1 cellular context compared by ENCODE assay signal in genomic region chr13:107365466-107366215, GRCh38.
A peak's percentile ranks its signal among the peaks of the same experiment; 100 is the strongest.
TF ChIP-seq lines count a peak whose summit lies in the region.

No MANE protein-coding gene starts in this region.

TF ChIP-seq in IMR-90, 13 proteins besides CTCF, POLR2A, EP300 and RAD21:
- TF ChIP-seq MAFK (IDR thresholded peaks at IDR 0.05; ENCODE audit: low read depth, low read length) (no peak), SMC3 (IDR thresholded peaks at IDR 0.05; ENCODE audit: low read depth, low read length) (no peak), FOS (IDR thresholded peaks at IDR 0.05; ENCODE audit: low read depth, low read length) (peak; percentile 72), BHLHE40 (IDR thresholded peaks at IDR 0.05; ENCODE audit: low read depth, low read length) (peak; percentile 66), NFE2L2 (IDR thresholded peaks at IDR 0.05; ENCODE audit: low read depth, low read length) (no peak)
